13 cellular contexts compared by ENCODE assay signal in genomic region chrX:64842492-64842891, GRCh38.
A peak's percentile ranks its signal among the peaks of the same experiment; 100 is the strongest.
DNase-seq lines count a peak whose midpoint lies in the region; ATAC-seq and TF ChIP-seq lines count a peak whose summit lies in the region.
"Had no signal": no experiment of that assay in that cellular context is flagged by ENCODE, and none has a peak within 500 bp of the region (broad histone marks: within the 10 kb centered on the region; RNA-seq: fewer than 3 reads in every experiment).

No MANE protein-coding gene starts in this region.

- peaks cover 4% of the 10 kb centered on the region for H3K36me3 Mint-ChIP-seq in CD4-positive, alpha-beta T cell (ENCODE audit: low read depth)
- peaks cover 25% of the 10 kb centered on the region for H3K36me3 Mint-ChIP-seq in activated T-helper 1 cell treated with anti-CD3 and anti-CD28 coated beads, Interleukin-12 subunit alpha, Interleukin-12 subunit beta, Interleukin-2, Interleukin-4 antibody, amounts not matched to agents 30 ng/mL and 10 ng/mL and 1 ng/mL, durations not matched to agents 14 hours and 24 hours and 36 hours (ENCODE audit: low read depth)
- H3K36me3 Mint-ChIP-seq: CD14-positive monocyte had no signal

- no peaks in the 10 kb centered on the region for H3K4me1 ChIP-seq in colonic mucosa
- H3K4me1 ChIP-seq: ascending aorta had no signal

- ATAC-seq in CD4-positive, alpha-beta T cell (ENCODE audit: poor library complexity): peak; percentile 29
- ATAC-seq in GM19025 (IDR thresholded peaks at IDR 0.05; ENCODE audit: low read depth, unreplicated experiment) (peak; percentile 72), HG03159 (IDR thresholded peaks at IDR 0.05; ENCODE audit: unreplicated experiment) (peak; percentile 89), GM21723 (IDR thresholded peaks at IDR 0.05; ENCODE audit: unreplicated experiment) (no peak)
- ATAC-seq: PC-3 had no signal

- H3K9ac ChIP-seq in colonic mucosa (ENCODE audit: low read depth in 2 of 2, low read length in 2 of 2): no peak overlapping the region

- POLR2A ChIA-PET in CD4-positive, alpha-beta T cell (lab: Charles Lee): no interaction called here

- no peaks in the 10 kb centered on the region for H3K27me3 ChIP-seq in CD4-positive, alpha-beta T cell (ENCODE audit: control insufficient read depth, insufficient read depth, low read length)
- no peaks in the 10 kb centered on the region for H3K27me3 ChIP-seq in colonic mucosa
- H3K27me3 ChIP-seq: ascending aorta had no signal

- H3K36me3 ChIP-seq in colonic mucosa: no peaks in the 10 kb centered on the region
- H3K36me3 ChIP-seq: ascending aorta had no signal

- peak overlapping the region; percentile 38 for H3K4me3 Mint-ChIP-seq in CD4-positive, alpha-beta T cell
- H3K4me3 Mint-ChIP-seq in activated T-helper 1 cell treated with anti-CD3 and anti-CD28 coated beads, Interleukin-12 subunit alpha, Interleukin-12 subunit beta, Interleukin-2, Interleukin-4 antibody, amounts not matched to agents 30 ng/mL and 10 ng/mL and 1 ng/mL, durations not matched to agents 14 hours and 24 hours and 36 hours: peak overlapping the region; percentile 4
- H3K4me3 Mint-ChIP-seq: CD14-positive monocyte, H9 had no signal

- DNase-seq in CD4-positive, alpha-beta T cell: peak in 4 of 10 experiments; percentile 7 to 35 (median 18)
- peak; percentile 2 for DNase-seq in activated T-helper 1 cell treated with anti-CD3 and anti-CD28 coated beads, Interleukin-12 subunit alpha, Interleukin-12 subunit beta, Interleukin-2, Interleukin-4 antibody, amounts not matched to agents 30 ng/mL and 10 ng/mL and 1 ng/mL, durations not matched to agents 14 hours and 24 hours and 36 hours (ENCODE audit: low spot score)
- DNase-seq in SW480 (ENCODE audit: low spot score): no peak
- DNase-seq in UCSD-AML1 (lab: John Stamatoyannopoulos, UW; ENCODE audit: unreplicated experiment): no peak
- DNase-seq in colonic mucosa: no peak
- DNase-seq: H9, NCI-H187 treated with DMSO at 0.1 percent for 48 hours, PC-3 had no signal

- intact Hi-C loops in CD4-positive, alpha-beta T cell (cut with DNase I, micrococcal nuclease): no loop called here
- intact Hi-C loops in activated T-helper 1 cell treated with anti-CD3 and anti-CD28 coated beads, Interleukin-12 subunit alpha, Interleukin-12 subunit beta, Interleukin-2, Interleukin-4 antibody, amounts not matched to agents 30 ng/mL and 10 ng/mL and 1 ng/mL, durations not matched to agents 14 hours and 24 hours and 36 hours (cut with micrococcal nuclease): loop anchor here (2.0 kb wide), 1 partner anchor 26 kb away; no protein-coding TSS in a partner anchor
- intact Hi-C loops in colonic mucosa (cut with DNase I): no loop called here

- peaks cover 6% of the 10 kb centered on the region for H3K9me3 Mint-ChIP-seq in CD4-positive, alpha-beta T cell
- H3K9me3 Mint-ChIP-seq in activated T-helper 1 cell treated with anti-CD3 and anti-CD28 coated beads, Interleukin-12 subunit alpha, Interleukin-12 subunit beta, Interleukin-2, Interleukin-4 antibody, amounts not matched to agents 30 ng/mL and 10 ng/mL and 1 ng/mL, durations not matched to agents 14 hours and 24 hours and 36 hours: peaks cover 48% of the 10 kb centered on the region

- H3K27ac Mint-ChIP-seq in CD4-positive, alpha-beta T cell: peak overlapping the region; percentile 81
- H3K27ac Mint-ChIP-seq in activated T-helper 1 cell treated with anti-CD3 and anti-CD28 coated beads, Interleukin-12 subunit alpha, Interleukin-12 subunit beta, Interleukin-2, Interleukin-4 antibody, amounts not matched to agents 30 ng/mL and 10 ng/mL and 1 ng/mL, durations not matched to agents 14 hours and 24 hours and 36 hours: peak overlapping the region; percentile 85
- H3K27ac Mint-ChIP-seq: H9 had no signal

- no peak overlapping the region for H3K4me3 ChIP-seq in colonic mucosa
- H3K4me3 ChIP-seq: ascending aorta had no signal

- H3K27ac ChIP-seq in CD4-positive, alpha-beta T cell (ENCODE audit: low read depth, low read length): peak overlapping the region; percentile 21
- H3K27ac ChIP-seq in colonic mucosa: no peak overlapping the region
- H3K27ac ChIP-seq: ascending aorta had no signal

- peaks cover 63% of the 10 kb centered on the region for H3K9me3 ChIP-seq in CD4-positive, alpha-beta T cell (ENCODE audit: control insufficient read depth, low read length)
- no peaks in the 10 kb centered on the region for H3K9me3 ChIP-seq in colonic mucosa
- H3K9me3 ChIP-seq: ascending aorta had no signal

- peaks cover 37% of the 10 kb centered on the region for H3K4me1 Mint-ChIP-seq in CD4-positive, alpha-beta T cell (ENCODE audit: low read depth)
- peaks cover 22% of the 10 kb centered on the region for H3K4me1 Mint-ChIP-seq in activated T-helper 1 cell treated with anti-CD3 and anti-CD28 coated beads, Interleukin-12 subunit alpha, Interleukin-12 subunit beta, Interleukin-2, Interleukin-4 antibody, amounts not matched to agents 30 ng/mL and 10 ng/mL and 1 ng/mL, durations not matched to agents 14 hours and 24 hours and 36 hours (ENCODE audit: low read depth)
- H3K4me1 Mint-ChIP-seq: CD14-positive monocyte, H9 had no signal

- H3K27me3 Mint-ChIP-seq in CD4-positive, alpha-beta T cell: no peaks in the 10 kb centered on the region
- no peaks in the 10 kb centered on the region for H3K27me3 Mint-ChIP-seq in activated T-helper 1 cell treated with anti-CD3 and anti-CD28 coated beads, Interleukin-12 subunit alpha, Interleukin-12 subunit beta, Interleukin-2, Interleukin-4 antibody, amounts not matched to agents 30 ng/mL and 10 ng/mL and 1 ng/mL, durations not matched to agents 14 hours and 24 hours and 36 hours (ENCODE audit: insufficient read depth)

- CTCF ChIA-PET in CD4-positive, alpha-beta T cell (lab: Charles Lee): no interaction called here

- no peak for TF ChIP-seq CTCF in CD4-positive, alpha-beta T cell (IDR thresholded peaks at IDR 0.05)
- no peak for TF ChIP-seq CTCF in colonic mucosa (IDR thresholded peaks at IDR 0.05)
